ENCODE assay signal across 16 cellular contexts in the genomic region with DNA sequence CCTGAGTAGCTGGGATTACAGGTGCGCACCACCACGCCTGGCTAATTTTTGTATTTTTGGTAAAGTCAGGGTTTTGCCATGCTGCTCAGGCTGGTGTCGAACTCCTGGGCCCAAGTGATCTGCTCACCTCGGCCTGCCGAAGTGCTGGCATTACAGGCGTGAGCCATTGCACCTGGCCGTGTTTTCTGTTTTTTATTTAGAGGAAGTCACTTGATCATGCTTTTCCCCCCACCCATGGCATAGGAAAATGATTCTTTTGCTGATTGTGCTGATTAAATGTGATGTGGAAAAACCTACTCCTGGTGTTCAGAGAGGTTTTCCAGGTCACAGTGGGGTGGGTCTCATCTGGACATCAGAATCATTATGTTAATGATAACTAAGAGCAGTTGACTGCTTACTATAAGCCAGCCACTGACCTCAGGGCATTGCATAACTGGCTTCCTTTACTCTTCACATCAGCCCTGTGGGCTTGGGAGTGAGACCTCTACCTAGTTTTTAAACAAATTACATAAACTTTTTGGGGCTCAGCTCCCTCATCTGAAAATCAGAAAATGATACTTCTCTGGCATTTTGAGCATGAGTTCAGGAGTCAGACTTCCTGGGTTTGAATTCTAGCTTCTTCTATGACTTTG.
DNase-seq lines count a peak whose midpoint lies in the region; ATAC-seq and TF ChIP-seq lines count a peak whose summit lies in the region.
"Had no signal": no experiment of that assay in that cellular context is flagged by ENCODE, and none has a peak within 500 bp of the region (broad histone marks: within the 10 kb centered on the region; RNA-seq: fewer than 3 reads in every experiment).

No MANE protein-coding gene starts in this region.

- H3K4me1 Mint-ChIP-seq in activated CD4-positive, alpha-beta T cell treated with anti-CD3 and anti-CD28 coated beads for 36 hours, result peaks cover 66% of the 10 kb centered on the region
- H3K4me1 Mint-ChIP-seq in endodermal cell, result peaks cover 34% of the 10 kb centered on the region
- H3K4me1 Mint-ChIP-seq in stimulated activated memory B cell treated with anti-CD40 and anti-IgM and Interleukin-4, amounts not matched to agents 10 μg/mL and 1 μg/mL and 100 μg/mL, for 72 hours, result peaks cover 79% of the 10 kb centered on the region

- intact Hi-C loops in activated CD4-positive, alpha-beta T cell treated with anti-CD3 and anti-CD28 coated beads for 36 hours (cut with DNase I, micrococcal nuclease), result loop anchor here in 1 of 2 experiments (2.0 kb wide), 1 partner anchor 17 kb away; no protein-coding TSS in a partner anchor
- intact Hi-C loops in OCI-LY7 (cut with micrococcal nuclease; ENCODE audit: unreplicated experiment) (no loop called here), head of caudate nucleus (cut with DNase I) (no loop called here)

- H3K4me3 ChIP-seq in OCI-LY7 (ENCODE audit: low read depth, low read length, poor library complexity, severe bottlenecking) (no peak overlapping the region), endodermal cell (ENCODE audit: low read length) (no peak overlapping the region)

- no peaks in the 10 kb centered on the region for H3K9me2 ChIP-seq in OCI-LY7 (ENCODE audit: insufficient read depth, low read length)

- H2AFZ ChIP-seq in OCI-LY7 (ENCODE audit: low read length), result no peak overlapping the region

- H3K4me1 ChIP-seq in OCI-LY7 (ENCODE audit: insufficient read depth, low read length, poor library complexity, severe bottlenecking) (peaks cover 88% of the 10 kb centered on the region), endodermal cell (ENCODE audit: control insufficient read depth, insufficient read depth, low read length) (peaks cover 2% of the 10 kb centered on the region)

- TF ChIP-seq CTCF in OCI-LY7 (conservative IDR thresholded peaks at IDR 0.05; ENCODE audit: low read length) (no peak), endodermal cell (conservative IDR thresholded peaks at IDR 0.05) (no peak)

- H3K79me2 ChIP-seq in OCI-LY7 (ENCODE audit: insufficient read depth, low read depth, low read length), result peaks cover 17% of the 10 kb centered on the region; the same call in 1 of the 2 replicates

- WGBS in endodermal cell (ENCODE audit: insufficient coverage in 1 of 2, insufficient read length in 1 of 2), 2 experiments, result 94 to 95% methylated on average over 3 to 7 of the region's 7 CpGs

- no peak for ATAC-seq in activated CD4-positive, alpha-beta T cell treated with anti-CD3 and anti-CD28 coated beads for 36 hours
- no peak for ATAC-seq in stimulated activated memory B cell treated with anti-CD40 and anti-IgM and Interleukin-4, amounts not matched to agents 10 μg/mL and 1 μg/mL and 100 μg/mL, for 72 hours
- ATAC-seq in HG02759 (IDR thresholded peaks at IDR 0.05; ENCODE audit: unreplicated experiment), result no peak

- H3K27me3 ChIP-seq in endodermal cell (ENCODE audit: control insufficient read depth, insufficient read depth, low read length, poor library complexity, severe bottlenecking), result no peaks in the 10 kb centered on the region

- no peak for DNase-seq in activated CD4-positive, alpha-beta T cell treated with anti-CD3 and anti-CD28 coated beads for 36 hours
- DNase-seq in activated CD4-positive, alpha-beta T cell treated with anti-CD3 and anti-CD28 coated beads for 48 hours, result no peak
- DNase-seq in OCI-LY7 (ENCODE audit: low spot score), result peak; percentile 55
- DNase-seq in endodermal cell, result no peak
- DNase-seq in head of caudate nucleus, result no peak
- DNase-seq in NCI-H2227 treated with DMSO at 0.1 percent for 48 hours (lab: John Stamatoyannopoulos, UW), result no peak
- DNase-seq: ACHN; activated naive CD8-positive, alpha-beta T cell treated with anti-CD3 and anti-CD28 coated beads, Interleukin-2, amount 10 ng/mL, durations not matched to agents 7 days and 5 days; dermis blood vessel endothelial cell; HCEC 1CT; kidney; NCI-H1417 treated with DMSO at 0.1 percent for 48 hours; NCI-H526 treated with DMSO at 0.1 percent for 48 hours had no signal

- H3K27me3 Mint-ChIP-seq in activated CD4-positive, alpha-beta T cell treated with anti-CD3 and anti-CD28 coated beads for 36 hours, result no peaks in the 10 kb centered on the region
- no peaks in the 10 kb centered on the region for H3K27me3 Mint-ChIP-seq in endodermal cell (ENCODE audit: insufficient read depth)
- no peaks in the 10 kb centered on the region for H3K27me3 Mint-ChIP-seq in stimulated activated memory B cell treated with anti-CD40 and anti-IgM and Interleukin-4, amounts not matched to agents 10 μg/mL and 1 μg/mL and 100 μg/mL, for 72 hours
- H3K27me3 Mint-ChIP-seq: activated naive CD8-positive, alpha-beta T cell treated with anti-CD3 and anti-CD28 coated beads, Interleukin-2, amount 10 ng/mL, durations not matched to agents 7 days and 5 days had no signal

- H3K9ac ChIP-seq in endodermal cell (ENCODE audit: extremely low read depth, low read length, poor library complexity, severe bottlenecking), result no peak overlapping the region

- H3K4me2 ChIP-seq in OCI-LY7 (ENCODE audit: low read length), result peak overlapping the region; percentile 55

- H3K9me3 Mint-ChIP-seq in activated CD4-positive, alpha-beta T cell treated with anti-CD3 and anti-CD28 coated beads for 36 hours (ENCODE audit: low read depth), result no peaks in the 10 kb centered on the region
- H3K9me3 Mint-ChIP-seq in endodermal cell, result no peaks in the 10 kb centered on the region
- no peaks in the 10 kb centered on the region for H3K9me3 Mint-ChIP-seq in stimulated activated memory B cell treated with anti-CD40 and anti-IgM and Interleukin-4, amounts not matched to agents 10 μg/mL and 1 μg/mL and 100 μg/mL, for 72 hours
- H3K9me3 Mint-ChIP-seq: activated naive CD8-positive, alpha-beta T cell treated with anti-CD3 and anti-CD28 coated beads, Interleukin-2, amount 10 ng/mL, durations not matched to agents 7 days and 5 days; nephron had no signal

- H3K27ac Mint-ChIP-seq in activated CD4-positive, alpha-beta T cell treated with anti-CD3 and anti-CD28 coated beads for 36 hours, result peak overlapping the region; percentile 39
- peak overlapping the region; percentile 44 for H3K27ac Mint-ChIP-seq in endodermal cell
- H3K27ac Mint-ChIP-seq in stimulated activated memory B cell treated with anti-CD40 and anti-IgM and Interleukin-4, amounts not matched to agents 10 μg/mL and 1 μg/mL and 100 μg/mL, for 72 hours, result peak overlapping the region; percentile 35

- CTCF ChIA-PET in activated CD4-positive, alpha-beta T cell treated with anti-CD3 and anti-CD28 coated beads for 36 hours (lab: Charles Lee), result interaction anchor here (0.7 to 1.6 kb wide), 7 partner anchors 8 to 57 kb away, joined by 3 to 7 read pairs (median 4); no protein-coding TSS in a partner anchor
- CTCF ChIA-PET in OCI-LY7 (lab: Charles Lee; ENCODE audit: unreplicated experiment), result interaction anchor here (1.9 kb wide), 1 partner anchor 54 kb away, joined by 5 read pairs; no protein-coding TSS in a partner anchor

- no peak overlapping the region for H3K4me3 Mint-ChIP-seq in activated CD4-positive, alpha-beta T cell treated with anti-CD3 and anti-CD28 coated beads for 36 hours
- H3K4me3 Mint-ChIP-seq in endodermal cell, result no peak overlapping the region
- H3K4me3 Mint-ChIP-seq in stimulated activated memory B cell treated with anti-CD40 and anti-IgM and Interleukin-4, amounts not matched to agents 10 μg/mL and 1 μg/mL and 100 μg/mL, for 72 hours, result no peak overlapping the region
- H3K4me3 Mint-ChIP-seq: activated naive CD8-positive, alpha-beta T cell treated with anti-CD3 and anti-CD28 coated beads, Interleukin-2, amount 10 ng/mL, durations not matched to agents 7 days and 5 days; nephron had no signal

- H3K36me3 ChIP-seq in OCI-LY7 (ENCODE audit: insufficient read depth, low read length), result peaks cover 6% of the 10 kb centered on the region
- no peaks in the 10 kb centered on the region for H3K36me3 ChIP-seq in endodermal cell (ENCODE audit: control insufficient read depth, insufficient read depth, low read length)

- BruUV-seq in OCI-LY7 (replicated peaks; lab: Mats Ljungman, UMichigan), result no TSS peak

- no peaks in the 10 kb centered on the region for H3K9me3 ChIP-seq in OCI-LY7 (ENCODE audit: low read length)
- no peaks in the 10 kb centered on the region for H3K9me3 ChIP-seq in endodermal cell (ENCODE audit: control insufficient read depth, low read length)

- peaks cover 13% of the 10 kb centered on the region for H3K36me3 Mint-ChIP-seq in activated CD4-positive, alpha-beta T cell treated with anti-CD3 and anti-CD28 coated beads for 36 hours (ENCODE audit: low read depth)
- H3K36me3 Mint-ChIP-seq in endodermal cell (ENCODE audit: low read depth), result no peaks in the 10 kb centered on the region
- peaks cover 4% of the 10 kb centered on the region for H3K36me3 Mint-ChIP-seq in stimulated activated memory B cell treated with anti-CD40 and anti-IgM and Interleukin-4, amounts not matched to agents 10 μg/mL and 1 μg/mL and 100 μg/mL, for 72 hours

- peaks cover 16% of the 10 kb centered on the region; the same call in 1 of the 2 replicates for H4K20me1 ChIP-seq in OCI-LY7 (ENCODE audit: insufficient read depth, low read length)

- H3K27ac ChIP-seq in OCI-LY7 (ENCODE audit: low read depth, low read length, poor library complexity, severe bottlenecking), result peak overlapping the region; percentile 29
- no peak overlapping the region for H3K27ac ChIP-seq in endodermal cell (ENCODE audit: low read depth, low read length)

- POLR2A ChIA-PET in activated CD4-positive, alpha-beta T cell treated with anti-CD3 and anti-CD28 coated beads for 36 hours (lab: Charles Lee), result no interaction called here
- POLR2A ChIA-PET in OCI-LY7 (lab: Charles Lee), result interaction anchor here (0.5 to 2.9 kb wide), 10 partner anchors 9 to 127 kb away, joined by 3 to 18 read pairs (median 4); no protein-coding TSS in a partner anchor
